12 cellular contexts compared by ENCODE assay signal in genomic region chr3:30502742-30503073, GRCh38.
DNase-seq lines count a peak whose midpoint lies in the region; ATAC-seq and TF ChIP-seq lines count a peak whose summit lies in the region.
"Had no signal": no experiment of that assay in that cellular context is flagged by ENCODE, and none has a peak within 500 bp of the region (broad histone marks: within the 10 kb centered on the region; RNA-seq: fewer than 3 reads in every experiment).

No MANE protein-coding gene starts in this region.

- H3K4me3 ChIP-seq in mucosa of descending colon = no peak overlapping the region
- H3K4me3 ChIP-seq in CD8-positive, alpha-beta memory T cell (ENCODE audit: low read length) = no peak overlapping the region
- no peak overlapping the region for H3K4me3 ChIP-seq in endodermal cell (ENCODE audit: low read length)

- no peak overlapping the region for H3K4me3 Mint-ChIP-seq in CD8-positive, alpha-beta memory T cell
- H3K4me3 Mint-ChIP-seq in endodermal cell = no peak overlapping the region

- no peak for TF ChIP-seq CTCF in mucosa of descending colon (IDR thresholded peaks at IDR 0.05)
- TF ChIP-seq CTCF in endodermal cell (conservative IDR thresholded peaks at IDR 0.05) = no peak

- H3K4me1 ChIP-seq in mucosa of descending colon (ENCODE audit: low read depth) = no peaks in the 10 kb centered on the region
- H3K4me1 ChIP-seq in CD8-positive, alpha-beta memory T cell (ENCODE audit: insufficient read depth, low read length) = no peaks in the 10 kb centered on the region
- no peaks in the 10 kb centered on the region for H3K4me1 ChIP-seq in endodermal cell (ENCODE audit: control insufficient read depth, insufficient read depth, low read length)

- peaks cover 0 to 15% (median 0%) of the 10 kb centered on the region in 3 donors for H3K36me3 Mint-ChIP-seq in CD8-positive, alpha-beta memory T cell
- no peaks in the 10 kb centered on the region for H3K36me3 Mint-ChIP-seq in endodermal cell (ENCODE audit: low read depth)

- H3K4me1 Mint-ChIP-seq in CD8-positive, alpha-beta memory T cell = peaks cover 6 to 25% (median 18%) of the 10 kb centered on the region in 3 donors
- H3K4me1 Mint-ChIP-seq in endodermal cell = no peaks in the 10 kb centered on the region

- H3K27me3 ChIP-seq in CD8-positive, alpha-beta memory T cell (ENCODE audit: insufficient read depth, low read length, poor library complexity, severe bottlenecking) = no peaks in the 10 kb centered on the region
- H3K27me3 ChIP-seq in endodermal cell (ENCODE audit: control insufficient read depth, insufficient read depth, low read length, poor library complexity, severe bottlenecking) = no peaks in the 10 kb centered on the region

- H3K27ac ChIP-seq in CD8-positive, alpha-beta memory T cell (ENCODE audit: low read depth, low read length) = no peak overlapping the region
- no peak overlapping the region for H3K27ac ChIP-seq in endodermal cell (ENCODE audit: low read depth, low read length)
- H3K27ac ChIP-seq: KMS-11 had no signal

- peaks cover 6 to 11% of the 10 kb centered on the region in 2 donors for H3K27me3 Mint-ChIP-seq in CD8-positive, alpha-beta memory T cell
- H3K27me3 Mint-ChIP-seq in endodermal cell (ENCODE audit: insufficient read depth) = no peaks in the 10 kb centered on the region

- H3K27ac Mint-ChIP-seq in CD8-positive, alpha-beta memory T cell = peak overlapping the region in 1 of 8 donors; percentile 37
- H3K27ac Mint-ChIP-seq in endodermal cell = no peak overlapping the region

- POLR2A ChIA-PET in CD8-positive, alpha-beta memory T cell (lab: Charles Lee) = no interaction called here

- peak; percentile 47 for DNase-seq in HT1080 (ENCODE audit: low read depth)
- no peak for DNase-seq in mucosa of descending colon
- no peak for DNase-seq in mesenteric fat pad (ENCODE audit: low spot score)
- no peak for DNase-seq in CD8-positive, alpha-beta memory T cell
- no peak for DNase-seq in NCI-H2081 treated with DMSO at 0.1 percent for 48 hours (lab: John Stamatoyannopoulos, UW)
- DNase-seq in endodermal cell = no peak
- DNase-seq: activated effector memory CD4-positive, alpha-beta T cell treated with anti-CD3 and anti-CD28 coated beads, Interleukin-2, amount 50 U/mL, for 16 hours; SIG-M5; stimulated activated CD8-positive, alpha-beta memory T cell treated with anti-CD3 and anti-CD28 coated beads, Interleukin-4, amount 100 ng/mL, for 48 hours had no signal

- no peak overlapping the region for H3K9ac ChIP-seq in endodermal cell (ENCODE audit: extremely low read depth, low read length, poor library complexity, severe bottlenecking)
- H3K9ac ChIP-seq: KMS-11 had no signal

- ATAC-seq in GM18519 (IDR thresholded peaks at IDR 0.05; ENCODE audit: low FRiP score, unreplicated experiment) = peak; percentile 42
- ATAC-seq in GM21786 (IDR thresholded peaks at IDR 0.05; ENCODE audit: unreplicated experiment) = peak; percentile 47
- peak; percentile 80 for ATAC-seq in mucosa of descending colon

- intact Hi-C loops in mucosa of descending colon (cut with DNase I, micrococcal nuclease) = no loop called here

- no peaks in the 10 kb centered on the region for H3K36me3 ChIP-seq in mucosa of descending colon (ENCODE audit: low read depth)
- H3K36me3 ChIP-seq in CD8-positive, alpha-beta memory T cell (ENCODE audit: insufficient read depth, low read length) = no peaks in the 10 kb centered on the region
- no peaks in the 10 kb centered on the region for H3K36me3 ChIP-seq in endodermal cell (ENCODE audit: control insufficient read depth, insufficient read depth, low read length)

- no peaks in the 10 kb centered on the region for H3K9me3 Mint-ChIP-seq in CD8-positive, alpha-beta memory T cell
- peaks cover 5% of the 10 kb centered on the region for H3K9me3 Mint-ChIP-seq in endodermal cell

- CTCF ChIA-PET in CD8-positive, alpha-beta memory T cell (lab: Charles Lee) = no interaction called here

- no peaks in the 10 kb centered on the region for H3K9me3 ChIP-seq in mucosa of descending colon
- no peaks in the 10 kb centered on the region for H3K9me3 ChIP-seq in CD8-positive, alpha-beta memory T cell (ENCODE audit: low read length)
- H3K9me3 ChIP-seq in endodermal cell (ENCODE audit: control insufficient read depth, low read length) = no peaks in the 10 kb centered on the region

- 88% methylated on average over 1 of the region's 1 CpG; no CpG with 5 or more reads in 1 of the 2 experiments for WGBS in endodermal cell (ENCODE audit: insufficient coverage in 1 of 2, insufficient read length in 1 of 2), 2 experiments
